8 cellular contexts compared by ENCODE assay signal in genomic region chr7:76069238-76069638, GRCh38. TPM values are rescaled to one million over a fixed set of nuclear protein-coding genes. Genes with fewer than 3 reads are reported as not detected.
A peak's percentile ranks its signal among the peaks of the same experiment; 100 is the strongest.
DNase-seq lines count a peak whose midpoint lies in the region; ATAC-seq, FAIRE-seq and TF ChIP-seq lines count a peak whose summit lies in the region.

No MANE protein-coding gene starts in this region.

- no peak overlapping the region for H3K9ac ChIP-seq in mammary epithelial cell (ENCODE audit: insufficient read depth, low read length)
- H3K9ac ChIP-seq in HepG2 (ENCODE audit: insufficient read depth, low read depth, low read length): no peak overlapping the region

- intact Hi-C loops in mammary epithelial cell (cut with micrococcal nuclease) (loop anchor here (1.0 to 2.0 kb wide), 6 partner anchors 14 to 245 kb away; no protein-coding TSS in a partner anchor), HepG2 (cut with micrococcal nuclease; ENCODE audit: unreplicated experiment) (no loop called here)

- H3K79me2 ChIP-seq in mammary epithelial cell (ENCODE audit: insufficient read depth, low read length): no peaks in the 10 kb centered on the region
- no peaks in the 10 kb centered on the region for H3K79me2 ChIP-seq in HepG2 (ENCODE audit: insufficient read depth, low read length)

- POLR2A ChIA-PET in HepG2 (lab: Yijun Ruan, JAX): no interaction called here

- WGBS in mammary epithelial cell (ENCODE audit: low coverage, missing lambda C conversion rate): 17% methylated on average over 8 of the region's 8 CpGs
- WGBS in HepG2 (ENCODE audit: low lambda C conversion rate): 85% methylated on average over 7 of the region's 8 CpGs

- H3K4me2 ChIP-seq in mammary epithelial cell (ENCODE audit: insufficient read depth, low read depth, low read length): peak overlapping the region; percentile 28
- H3K4me2 ChIP-seq in HepG2 (ENCODE audit: low read depth, low read length): no peak overlapping the region

- H3K9me3 ChIP-seq in mammary epithelial cell (replicated peaks; ENCODE audit: insufficient read depth, low read length) (no peaks in the 10 kb centered on the region), HepG2 (ENCODE audit: low read length) (no peaks in the 10 kb centered on the region), T-helper 17 cell (ENCODE audit: control insufficient read depth, low read length, poor library complexity, severe bottlenecking) (no peaks in the 10 kb centered on the region)

- H3K4me3 ChIP-seq in mammary epithelial cell (replicated peaks in 1 of 3; ENCODE audit: insufficient read depth in 1 of 3, low read depth in 2 of 3, low read length in 3 of 3) (no peak overlapping the region), HepG2 (replicated peaks in 1 of 3; ENCODE audit: insufficient read depth in 1 of 3, low read depth in 2 of 3, low read length in 3 of 3) (no peak overlapping the region)

- H3K36me3 ChIP-seq in mammary epithelial cell (ENCODE audit: insufficient read depth, low read length) (peaks cover 14% of the 10 kb centered on the region), HepG2 (replicated peaks in 1 of 2; ENCODE audit: control insufficient read depth in 1 of 2, insufficient read depth in 2 of 2, low read length in 2 of 2) (peaks cover 37 to 46% of the 10 kb centered on the region in 2 experiments)

- H3K27ac ChIP-seq in mammary epithelial cell (ENCODE audit: insufficient read depth, low read depth, low read length) (no peak overlapping the region), HepG2 (ENCODE audit: extremely low read length, insufficient read depth, low read length) (no peak overlapping the region)

- H3K4me3 Mint-ChIP-seq in T-helper 17 cell: no peak overlapping the region

- H3K4me1 ChIP-seq in mammary epithelial cell (ENCODE audit: insufficient read depth, low read length): peaks cover 11% of the 10 kb centered on the region
- H3K4me1 ChIP-seq in HepG2 (ENCODE audit: insufficient read depth, low read length): peaks cover 21% of the 10 kb centered on the region

- peaks cover 4% of the 10 kb centered on the region for H3K36me3 Mint-ChIP-seq in T-helper 17 cell (ENCODE audit: low read depth)

- in situ Hi-C loops in G401 (cut with HindIII; ENCODE audit: low sequenced_read_pairs) (no loop called here), mammary epithelial cell (cut with MboI; ENCODE audit: low sequenced_read_pairs in 2 of 2) (loop anchor here (5.0 to 25.0 kb wide), 3 partner anchors 58 to 243 kb away; partner anchors contain the start of gene HSPB1 (in 1 of the 2)), HepG2 (cut with HindIII; ENCODE audit: extremely low pct_ligation_motif_present, low pct_unique_long_range_greater_than_20kb) (loop anchor here (5.0 kb wide), 1 partner anchor 63 kb away; no protein-coding TSS in a partner anchor)

- dilution Hi-C loops in mammary epithelial cell (cut with HindIII; ENCODE audit: low sequenced_read_pairs): no loop called here

- no peak overlapping the region for H3K27ac Mint-ChIP-seq in T-helper 17 cell

- no peak for ATAC-seq in HepG2
- no peak for ATAC-seq in T-helper 17 cell
- no peak for ATAC-seq in GM18907 (IDR thresholded peaks at IDR 0.05; ENCODE audit: unreplicated experiment)

- H4K20me1 ChIP-seq in mammary epithelial cell (ENCODE audit: insufficient read depth, low read length) (no peaks in the 10 kb centered on the region), HepG2 (ENCODE audit: insufficient read depth, low read length) (no peaks in the 10 kb centered on the region; the same call in 1 of the 2 replicates)

- DNase-seq in G401 (ENCODE audit: low spot score) (peak; percentile 73), NCI-H2227 (lab: John Stamatoyannopoulos, UW; ENCODE audit: unreplicated experiment) (peak; percentile 43), mammary epithelial cell (peak; percentile 93), HepG2 (ENCODE audit: low spot score) (no peak), T-helper 17 cell (no peak), globus pallidus (ENCODE audit: low spot score) (no peak)
- DNase-seq in stimulated activated CD4-positive, alpha-beta T cell treated with anti-CD3 and anti-CD28 coated beads, Interleukin-2, amount 100 ng/mL, for 24 hours: no peak

- H3K27me3 Mint-ChIP-seq in T-helper 17 cell: no peaks in the 10 kb centered on the region

- H2AFZ ChIP-seq in mammary epithelial cell (ENCODE audit: low read depth, low read length) (no peak overlapping the region), HepG2 (ENCODE audit: low read length) (no peak overlapping the region)

- no TSS peak for BruUV-seq in mammary epithelial cell (replicated peaks; lab: Mats Ljungman, UMichigan)
- BruUV-seq in HepG2 (replicated peaks; lab: Mats Ljungman, UMichigan): no TSS peak

- TF ChIP-seq CTCF in mammary epithelial cell (conservative IDR thresholded peaks at IDR 0.05 in 1 of 2, IDR thresholded peaks at IDR 0.05 in 1 of 2; ENCODE audit: extremely low read depth in 1 of 2, insufficient read depth in 1 of 2, low read depth in 1 of 2, low read length in 2 of 2) (peak; percentile 52 to 76), HepG2 (CRISPR knock-in tag; IDR thresholded peaks at IDR 0.05) (no peak)

- H3K27me3 ChIP-seq in mammary epithelial cell (ENCODE audit: insufficient read depth, low read length): no peaks in the 10 kb centered on the region
- H3K27me3 ChIP-seq in HepG2 (ENCODE audit: control insufficient read depth in 1 of 2, insufficient read depth in 2 of 2, low read length in 2 of 2): no peaks in the 10 kb centered on the region

- CTCF ChIA-PET in mammary epithelial cell (lab: Charles Lee; ENCODE audit: low non-redundant PET): interaction anchor here (0.6 to 1.0 kb wide), 4 partner anchors 61 to 1044 kb away, joined by 3 to 19 read pairs (median 8); no protein-coding TSS in a partner anchor
- CTCF ChIA-PET in HepG2 (lab: Yijun Ruan, JAX; ENCODE audit: low intra/inter-chr PET ratio, low total read pairs): no interaction called here

- no peak for TF ChIP-seq RAD21 in HepG2 (CRISPR knock-in tag; IDR thresholded peaks at IDR 0.05)

- TF ChIP-seq EP300 in HepG2 (IDR thresholded peaks at IDR 0.05; ENCODE audit: low read depth in 2 of 2, low read length in 2 of 2) (no peak), HepG2 (CRISPR knock-in tag; IDR thresholded peaks at IDR 0.05; ENCODE audit: borderline replicate concordance) (no peak)

- H3K4me1 Mint-ChIP-seq in T-helper 17 cell: no peaks in the 10 kb centered on the region

- FAIRE-seq in HepG2 (lab: Jason Lieb, UNC): no peak

- peak in 1 of 2 experiments; percentile 41; a peak in 1 of 4 replicates for TF ChIP-seq POLR2A in HepG2 (IDR thresholded peaks at IDR 0.05; ENCODE audit: insufficient read depth in 1 of 2, low read depth in 2 of 2, low read length in 2 of 2)

RNA-seq across cellular contexts. Expression of gene MDH2, which starts 21.3 kb away (rescaled TPM):
- 190 and 192 TPM in 2 replicates for total RNA-seq in G401 (2014; rRNA removed; shearing (Covaris generic))
- total RNA-seq in mammary epithelial cell (100 to 1,000 TPM in 1 of 2 donors, 10 to 100 TPM in 1; 44.0 to 188 TPM), HepG2 (2016; rRNA removed; fragmentation: Illumina TruSeq; extraction: Trizol) (90.3 and 107 TPM in 2 replicates), T-helper 17 cell (10 to 100 TPM; 73.6 to 77.0 TPM)
- polyA plus RNA-seq in mammary epithelial cell (162 TPM), HepG2 (2011; rRNA removed) (81.4 and 90.1 TPM in 2 replicates)
- polyA minus RNA-seq in mammary epithelial cell: 221 TPM
- total RNA-seq in HepG2 (2016; cell fraction: cytosol; rRNA removed; fragmentation: Illumina TruSeq; extraction: Trizol; ENCODE audit: low read depth): 35.9 and 38.8 TPM in 2 replicates
- total RNA-seq in HepG2 (2016; cell fraction: insoluble cytoplasmic fraction; rRNA removed; fragmentation: Illumina TruSeq; extraction: Trizol): 93.0 and 94.6 TPM in 2 replicates
- total RNA-seq in HepG2 (2016; cell fraction: membrane; rRNA removed; fragmentation: Illumina TruSeq; extraction: Trizol): 44.2 and 48.6 TPM in 2 replicates
- 45.4 and 53.0 TPM in 2 replicates for total RNA-seq in HepG2 (2016; cell fraction: nucleus; rRNA removed; fragmentation: Illumina TruSeq; extraction: Trizol)
- 48.1 and 61.9 TPM in 2 replicates for polyA plus RNA-seq in HepG2 (2011; cell fraction: cytosol; rRNA removed)
- 51.2 and 52.4 TPM in 2 replicates for polyA plus RNA-seq in HepG2 (2011; cell fraction: nucleus; rRNA removed)
- 126 and 145 TPM in 2 replicates for polyA plus RNA-seq in HepG2 (2012)
- 80.9 and 96.5 TPM in 2 replicates for polyA plus RNA-seq in HepG2 (2016; cell fraction: cytosol; fragmentation: Illumina TruSeq; extraction: Trizol; ENCODE audit: low read depth)
- polyA plus RNA-seq in HepG2 (2016; cell fraction: insoluble cytoplasmic fraction; fragmentation: Illumina TruSeq; extraction: Trizol; ENCODE audit: low read depth): 203 and 256 TPM in 2 replicates
- polyA plus RNA-seq in HepG2 (2016; cell fraction: membrane; fragmentation: Illumina TruSeq; extraction: Trizol; ENCODE audit: low read depth): 77.6 and 81.5 TPM in 2 replicates
- 113 and 123 TPM in 2 replicates for polyA plus RNA-seq in HepG2 (2016; cell fraction: nucleus; fragmentation: Illumina TruSeq; extraction: Trizol; ENCODE audit: insufficient read depth, low read depth)
- 189 and 195 TPM in 2 replicates for polyA minus RNA-seq in HepG2 (2011; rRNA and poly(A)+ RNA removed; ENCODE audit: low replicate concordance)
- polyA minus RNA-seq in HepG2 (2011; cell fraction: cytosol; rRNA and poly(A)+ RNA removed): 86.4 and 103 TPM in 2 replicates
- 29.9 and 37.8 TPM in 2 replicates for polyA minus RNA-seq in HepG2 (2011; cell fraction: nucleus; rRNA and poly(A)+ RNA removed)

RNA-seq across cellular contexts. Expression of gene STYXL1, which starts 21.4 kb away (rescaled TPM):
- 61.7 TPM in 2 replicates for total RNA-seq in G401 (2014; rRNA removed; shearing (Covaris generic))
- total RNA-seq in mammary epithelial cell (10 to 100 TPM; 43.0 to 44.3 TPM), HepG2 (2016; rRNA removed; fragmentation: Illumina TruSeq; extraction: Trizol) (23.9 and 28.0 TPM in 2 replicates), T-helper 17 cell (10 to 100 TPM in 1 of 2 donors, 1 to 10 TPM in 1; 9.0 to 16.5 TPM)
- polyA plus RNA-seq in mammary epithelial cell (84.3 TPM), HepG2 (2011; rRNA removed) (36.0 and 38.3 TPM in 2 replicates)
- polyA minus RNA-seq in mammary epithelial cell: 62.9 TPM
- total RNA-seq in HepG2 (2016; cell fraction: cytosol; rRNA removed; fragmentation: Illumina TruSeq; extraction: Trizol; ENCODE audit: low read depth): 13.7 and 16.8 TPM in 2 replicates
- total RNA-seq in HepG2 (2016; cell fraction: insoluble cytoplasmic fraction; rRNA removed; fragmentation: Illumina TruSeq; extraction: Trizol): 21.2 and 33.5 TPM in 2 replicates
- 15.6 and 15.7 TPM in 2 replicates for total RNA-seq in HepG2 (2016; cell fraction: membrane; rRNA removed; fragmentation: Illumina TruSeq; extraction: Trizol)
- total RNA-seq in HepG2 (2016; cell fraction: nucleus; rRNA removed; fragmentation: Illumina TruSeq; extraction: Trizol): 13.0 and 16.7 TPM in 2 replicates
- polyA plus RNA-seq in HepG2 (2011; cell fraction: cytosol; rRNA removed): 47.3 and 50.3 TPM in 2 replicates
- polyA plus RNA-seq in HepG2 (2011; cell fraction: nucleus; rRNA removed): 19.1 and 23.0 TPM in 2 replicates
- polyA plus RNA-seq in HepG2 (2012): 20.3 and 22.3 TPM in 2 replicates
- polyA plus RNA-seq in HepG2 (2016; cell fraction: cytosol; fragmentation: Illumina TruSeq; extraction: Trizol; ENCODE audit: low read depth): 17.6 and 20.9 TPM in 2 replicates
- polyA plus RNA-seq in HepG2 (2016; cell fraction: insoluble cytoplasmic fraction; fragmentation: Illumina TruSeq; extraction: Trizol; ENCODE audit: low read depth): 42.1 and 47.6 TPM in 2 replicates
- polyA plus RNA-seq in HepG2 (2016; cell fraction: membrane; fragmentation: Illumina TruSeq; extraction: Trizol; ENCODE audit: low read depth): 19.0 and 20.3 TPM in 2 replicates
- 26.3 and 27.9 TPM in 2 replicates for polyA plus RNA-seq in HepG2 (2016; cell fraction: nucleus; fragmentation: Illumina TruSeq; extraction: Trizol; ENCODE audit: insufficient read depth, low read depth)
- 18.8 and 29.8 TPM in 2 replicates for polyA minus RNA-seq in HepG2 (2011; rRNA and poly(A)+ RNA removed; ENCODE audit: low replicate concordance)
- polyA minus RNA-seq in HepG2 (2011; cell fraction: cytosol; rRNA and poly(A)+ RNA removed): 7.5 and 9.2 TPM in 2 replicates
- 8.9 and 10.7 TPM in 2 replicates for polyA minus RNA-seq in HepG2 (2011; cell fraction: nucleus; rRNA and poly(A)+ RNA removed)

Comparison
In these comparisons a context has a peak if more than half of its experiments do, and no peak if none do; other contexts are left out.
1. DNase-seq: peak in G401 (single experiment), NCI-H2227 (single experiment) and mammary epithelial cell (single experiment); none in HepG2 (single experiment), T-helper 17 cell (0 of 3), stimulated activated CD4-positive, alpha-beta T cell treated with anti-CD3 and anti-CD28 coated beads, Interleukin-2, amount 100 ng/mL, for 24 hours (0 of 2) and globus pallidus (single experiment).